In genomic region chr7:23338439-23338838, GRCh38 we compare ENCODE assay signal across 6 cellular contexts.
"Had no signal": no experiment of that assay in that cellular context is flagged by ENCODE, and none has a peak within 500 bp of the region (broad histone marks: within the 10 kb centered on the region; RNA-seq: fewer than 3 reads in every experiment).

No MANE protein-coding gene starts in this region.

- H3K27ac ChIP-seq: KMS-11 had no signal

- ATAC-seq: GM23338, HCT116 had no signal

- H3K4me3 ChIP-seq: GM23338 had no signal

- DNase-seq: H9, HFFc6, KBM-7 had no signal
